Comparison of ENCODE assay signal across 8 cellular contexts in genomic region chr1:197903196-197903514, GRCh38. TPM values are rescaled to one million over a fixed set of nuclear protein-coding genes. Genes with fewer than 3 reads are reported as not detected.
DNase-seq lines count a peak whose midpoint lies in the region; ATAC-seq and TF ChIP-seq lines count a peak whose summit lies in the region.

No MANE protein-coding gene starts in this region.

- ATAC-seq in left lung (peak; percentile 14), GM19023 (IDR thresholded peaks at IDR 0.05; ENCODE audit: unreplicated experiment) (no peak)

- peak overlapping the region; percentile 58 for H3K27ac Mint-ChIP-seq in T-helper 1 cell treated with Interleukin-12 subunit alpha and Interleukin-12 subunit beta and Interleukin-4 antibody, amounts not matched to agents 30 μg/mL and 1 μg/mL, for 36 hours

- H3K4me3 Mint-ChIP-seq in T-helper 1 cell treated with Interleukin-12 subunit alpha and Interleukin-12 subunit beta and Interleukin-4 antibody, amounts not matched to agents 30 μg/mL and 1 μg/mL, for 36 hours: peak overlapping the region; percentile 83

- intact Hi-C loops in left lung (cut with DNase I): no loop called here

- TF ChIP-seq POLR2A in suprapubic skin (IDR thresholded peaks at IDR 0.05): no peak

- TF ChIP-seq CTCF in left lung (IDR thresholded peaks at IDR 0.05) (no peak), suprapubic skin (IDR thresholded peaks at IDR 0.05) (no peak)

- H3K36me3 ChIP-seq in left lung (no peaks in the 10 kb centered on the region), suprapubic skin (no peaks in the 10 kb centered on the region)

- WGBS in suprapubic skin: 25% methylated on average over 3 of the region's 3 CpGs

- H3K4me1 ChIP-seq in left lung: peaks cover 0 to 5% of the 10 kb centered on the region in 2 donors
- H3K4me1 ChIP-seq in suprapubic skin: peaks cover 15% of the 10 kb centered on the region

- no peak for TF ChIP-seq EP300 in suprapubic skin (IDR thresholded peaks at IDR 0.05)

- no peaks in the 10 kb centered on the region for H3K36me3 Mint-ChIP-seq in T-helper 1 cell treated with Interleukin-12 subunit alpha and Interleukin-12 subunit beta and Interleukin-4 antibody, amounts not matched to agents 30 μg/mL and 1 μg/mL, for 36 hours (ENCODE audit: low read depth)

- no peaks in the 10 kb centered on the region for H3K9me3 Mint-ChIP-seq in T-helper 1 cell treated with Interleukin-12 subunit alpha and Interleukin-12 subunit beta and Interleukin-4 antibody, amounts not matched to agents 30 μg/mL and 1 μg/mL, for 36 hours

- H3K4me3 ChIP-seq in left lung (peak overlapping the region; percentile 55 to 61), suprapubic skin (peak overlapping the region; percentile 65)

- peak overlapping the region; percentile 54 for H3K27ac ChIP-seq in angular gyrus (ENCODE audit: low read depth, low read length)
- peak overlapping the region; percentile 85 to 89 for H3K27ac ChIP-seq in left lung
- H3K27ac ChIP-seq in suprapubic skin: no peak overlapping the region

- no peak for DNase-seq in T-helper 1 cell
- DNase-seq in left lung: no peak
- DNase-seq in suprapubic skin (ENCODE audit: low spot score in 2 of 2): no peak
- DNase-seq in LoVo (ENCODE audit: low spot score): no peak
- DNase-seq in retina: no peak

- peaks cover 47 to 65% of the 10 kb centered on the region in 2 donors for H3K27me3 ChIP-seq in left lung
- peaks cover 47% of the 10 kb centered on the region for H3K27me3 ChIP-seq in suprapubic skin

- H3K9me3 ChIP-seq in left lung: no peaks in the 10 kb centered on the region
- no peaks in the 10 kb centered on the region for H3K9me3 ChIP-seq in suprapubic skin

- peaks cover 64% of the 10 kb centered on the region for H3K27me3 Mint-ChIP-seq in T-helper 1 cell treated with Interleukin-12 subunit alpha and Interleukin-12 subunit beta and Interleukin-4 antibody, amounts not matched to agents 30 μg/mL and 1 μg/mL, for 36 hours (ENCODE audit: low read depth)

- H3K4me1 Mint-ChIP-seq in T-helper 1 cell treated with Interleukin-12 subunit alpha and Interleukin-12 subunit beta and Interleukin-4 antibody, amounts not matched to agents 30 μg/mL and 1 μg/mL, for 36 hours (ENCODE audit: low read depth): peaks cover 16% of the 10 kb centered on the region

RNA-seq across cellular contexts. Expression of gene C1orf53, which starts 0.7 kb away (rescaled TPM):
- total RNA-seq in left lung (1 to 10 TPM; 5.1 to 8.9 TPM), suprapubic skin (10 to 100 TPM in 2 of 4 donors, 1 to 10 TPM in 1, not detected in 1; 1.3 to 11.8 (median 10.3) TPM)

RNA-seq across cellular contexts. Expression of gene LHX9, which starts 14.0 kb away (rescaled TPM):
- total RNA-seq in left lung (1 to 10 TPM in 1 of 2 donors, not detected in 1; 1.4 TPM), suprapubic skin (not detected)
